Comparison of ENCODE assay signal across 19 cellular contexts in the genomic region with DNA sequence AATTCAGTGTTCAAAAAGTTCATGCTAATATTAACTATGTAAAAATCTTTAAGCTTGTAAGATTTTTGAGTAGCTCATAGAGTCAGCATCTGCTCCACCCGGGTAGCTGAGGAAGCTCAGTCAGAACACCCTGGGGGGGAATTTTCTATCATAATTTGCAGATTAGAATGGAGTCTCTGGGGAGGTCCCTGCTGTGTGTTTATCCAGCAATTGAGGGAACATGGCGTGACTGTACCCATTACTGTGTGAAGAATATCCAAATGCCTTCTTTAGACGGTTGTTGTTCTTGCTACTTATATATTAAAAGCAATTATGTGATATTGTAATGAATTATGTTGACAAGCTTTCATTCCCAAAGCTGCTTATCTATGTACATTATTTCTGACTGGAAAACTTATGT.
DNase-seq lines count a peak whose midpoint lies in the region; ATAC-seq and TF ChIP-seq lines count a peak whose summit lies in the region.
"Had no signal": no experiment of that assay in that cellular context is flagged by ENCODE, and none has a peak within 500 bp of the region (broad histone marks: within the 10 kb centered on the region; RNA-seq: fewer than 3 reads in every experiment).

No MANE protein-coding gene starts in this region.

- peaks cover 0 to 5% (median 0%) of the 10 kb centered on the region in 3 donors for H3K36me3 Mint-ChIP-seq in immature natural killer cell

- no peaks in the 10 kb centered on the region for H3K9me2 ChIP-seq in SK-N-SH

- H3K79me2 ChIP-seq in SK-N-SH (ENCODE audit: insufficient read depth), result no peaks in the 10 kb centered on the region
- H3K79me2 ChIP-seq: parathyroid adenoma had no signal

- no peaks in the 10 kb centered on the region for H4K20me1 ChIP-seq in SK-N-SH (ENCODE audit: insufficient read depth)

- H3K9ac ChIP-seq in SK-N-SH, result no peak overlapping the region
- H3K9ac ChIP-seq: parathyroid adenoma had no signal

- no peak overlapping the region for H3K27ac Mint-ChIP-seq in immature natural killer cell
- H3K27ac Mint-ChIP-seq: GM23338; naive thymus-derived CD4-positive, alpha-beta T cell had no signal

- H3K4me1 Mint-ChIP-seq in immature natural killer cell, result no peaks in the 10 kb centered on the region

- ATAC-seq in SK-N-SH treated with all-trans-retinoic acid at 6 μM for 48 hours, result no peak
- ATAC-seq in foreskin keratinocyte, result no peak
- ATAC-seq: GM23338; naive thymus-derived CD4-positive, alpha-beta T cell had no signal

- DNase-seq in SK-N-SH (peak; percentile 20), NCI-H146 treated with DMSO at 0.1 percent for 48 hours (lab: John Stamatoyannopoulos, UW; ENCODE audit: unreplicated experiment) (peak; percentile 29), amniotic epithelial cell (ENCODE audit: low read depth) (peak; percentile 4), immature natural killer cell (no peak), posterior cingulate gyrus (no peak), foreskin keratinocyte (no peak)
- no peak for DNase-seq in stimulated activated CD4-positive, alpha-beta T cell treated with anti-CD3 and anti-CD28 coated beads, Interleukin-4, amount 100 ng/mL, for 4 hours
- DNase-seq: activated gamma-delta T cell; DMS153; IMR-90; naive thymus-derived CD4-positive, alpha-beta T cell; NCI-H2107; NCI-H748 treated with DMSO at 0.1 percent for 48 hours; stimulated activated CD4-positive, alpha-beta T cell treated with anti-CD3 and anti-CD28 coated beads, Interleukin-4, amount 100 ng/mL, for 1 hour; testis had no signal

- no peak for TF ChIP-seq EP300 in SK-N-SH (IDR thresholded peaks at IDR 0.05; ENCODE audit: borderline replicate concordance in 1 of 2, low read depth in 1 of 2, low read length in 1 of 2)

- no peak overlapping the region for H3K4me2 ChIP-seq in SK-N-SH
- H3K4me2 ChIP-seq: GM23338 had no signal

- intact Hi-C loops in posterior cingulate gyrus (cut with DNase I), result no loop called here

- no peak overlapping the region for H3K4me3 Mint-ChIP-seq in immature natural killer cell
- H3K4me3 Mint-ChIP-seq: GM23338; naive thymus-derived CD4-positive, alpha-beta T cell had no signal

- CTCF ChIA-PET in SK-N-SH (lab: Yijun Ruan, JAX), result interaction anchor here (0.9 to 1.2 kb wide), 2 partner anchors 78 to 335 kb away, joined by 3 read pairs; no protein-coding TSS in a partner anchor

- peaks cover 0 to 4% (median 2%) of the 10 kb centered on the region in 6 donors for H3K9me3 Mint-ChIP-seq in immature natural killer cell

- H3K27me3 Mint-ChIP-seq in immature natural killer cell (ENCODE audit: low read depth in 3 of 3), result peaks cover 0 to 1% (median 0%) of the 10 kb centered on the region in 3 donors
- H3K27me3 Mint-ChIP-seq: naive thymus-derived CD4-positive, alpha-beta T cell had no signal

- no peak overlapping the region for H2AFZ ChIP-seq in SK-N-SH (ENCODE audit: low read depth)
- H2AFZ ChIP-seq: GM23338, parathyroid adenoma had no signal

- no peaks in the 10 kb centered on the region for H3K27me3 ChIP-seq in SK-N-SH (ENCODE audit: insufficient read depth)
- no peaks in the 10 kb centered on the region for H3K27me3 ChIP-seq in foreskin keratinocyte
- H3K27me3 ChIP-seq: testis had no signal

- POLR2A ChIA-PET in SK-N-SH (lab: Yijun Ruan, JAX), result no interaction called here

- no peak overlapping the region for H3K4me3 ChIP-seq in SK-N-SH (ENCODE audit: low read depth in 2 of 2, low read length in 1 of 2)
- H3K4me3 ChIP-seq: GM23338, testis had no signal

- no peak for TF ChIP-seq RAD21 in SK-N-SH (IDR thresholded peaks at IDR 0.05; ENCODE audit: low read length)

- no peak for TF ChIP-seq CTCF in SK-N-SH (IDR thresholded peaks at IDR 0.05)
- no peak for TF ChIP-seq CTCF in foreskin keratinocyte (conservative IDR thresholded peaks at IDR 0.05)

- H3F3A ChIP-seq in SK-N-SH (replicated peaks; ENCODE audit: insufficient read depth), result peaks cover 7% of the 10 kb centered on the region

- peaks cover 0 to 3% of the 10 kb centered on the region in 2 experiments; a peak in 2 of 4 replicates for H3K4me1 ChIP-seq in SK-N-SH (ENCODE audit: control insufficient read depth in 1 of 2, insufficient read depth in 2 of 2, low read depth in 1 of 2, low read length in 1 of 2)
- no peaks in the 10 kb centered on the region for H3K4me1 ChIP-seq in foreskin keratinocyte
- H3K4me1 ChIP-seq: parathyroid adenoma, testis had no signal

- 69% methylated on average over 3 of the region's 3 CpGs for WGBS in SK-N-SH (ENCODE audit: low lambda C conversion rate)

- H3K27ac ChIP-seq in SK-N-SH (ENCODE audit: low read depth in 2 of 2, low read length in 1 of 2) (no peak overlapping the region; a peak in 1 of 4 replicates), foreskin keratinocyte (no peak overlapping the region)
- H3K27ac ChIP-seq: C4-2B, parathyroid adenoma, testis had no signal

- H3K9me3 ChIP-seq in SK-N-SH, result no peaks in the 10 kb centered on the region; the same call in 1 of the 2 replicates
- H3K9me3 ChIP-seq: testis had no signal

- H3K36me3 ChIP-seq in SK-N-SH (replicated peaks in 1 of 2; ENCODE audit: control insufficient read depth in 1 of 2, insufficient read depth in 2 of 2, low read length in 1 of 2), result no peaks in the 10 kb centered on the region

TF ChIP-seq in SK-N-SH, 30 proteins besides CTCF, POLR2A, EP300 and RAD21:
- TF ChIP-seq GABPA (IDR thresholded peaks at IDR 0.05; ENCODE audit: low read depth), result no peak
- no peak for TF ChIP-seq MEF2A (IDR thresholded peaks at IDR 0.05; ENCODE audit: borderline replicate concordance, low read depth)
- no peak for TF ChIP-seq SIN3A (IDR thresholded peaks at IDR 0.05; ENCODE audit: borderline replicate concordance, low read depth, low read length)
- TF ChIP-seq NFIC (IDR thresholded peaks at IDR 0.05; ENCODE audit: borderline replicate concordance), result no peak
- TF ChIP-seq, protein P1, sequence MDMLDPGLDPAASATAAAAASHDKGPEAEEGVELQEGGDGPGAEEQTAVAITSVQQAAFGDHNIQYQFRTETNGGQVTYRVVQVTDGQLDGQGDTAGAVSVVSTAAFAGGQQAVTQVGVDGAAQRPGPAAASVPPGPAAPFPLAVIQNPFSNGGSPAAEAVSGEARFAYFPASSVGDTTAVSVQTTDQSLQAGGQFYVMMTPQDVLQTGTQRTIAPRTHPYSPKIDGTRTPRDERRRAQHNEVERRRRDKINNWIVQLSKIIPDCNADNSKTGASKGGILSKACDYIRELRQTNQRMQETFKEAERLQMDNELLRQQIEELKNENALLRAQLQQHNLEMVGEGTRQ (IDR thresholded peaks at IDR 0.05; ENCODE audit: borderline replicate concordance, low read depth, low read length), result no peak
- TF ChIP-seq, protein P2, sequence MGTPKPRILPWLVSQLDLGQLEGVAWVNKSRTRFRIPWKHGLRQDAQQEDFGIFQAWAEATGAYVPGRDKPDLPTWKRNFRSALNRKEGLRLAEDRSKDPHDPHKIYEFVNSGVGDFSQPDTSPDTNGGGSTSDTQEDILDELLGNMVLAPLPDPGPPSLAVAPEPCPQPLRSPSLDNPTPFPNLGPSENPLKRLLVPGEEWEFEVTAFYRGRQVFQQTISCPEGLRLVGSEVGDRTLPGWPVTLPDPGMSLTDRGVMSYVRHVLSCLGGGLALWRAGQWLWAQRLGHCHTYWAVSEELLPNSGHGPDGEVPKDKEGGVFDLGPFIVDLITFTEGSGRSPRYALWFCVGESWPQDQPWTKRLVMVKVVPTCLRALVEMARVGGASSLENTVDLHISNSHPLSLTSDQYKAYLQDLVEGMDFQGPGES (IDR thresholded peaks at IDR 0.05; ENCODE audit: low read depth, low read length), result no peak

TF ChIP-seq in SK-N-SH treated with all-trans-retinoic acid at 6 μM for 48 hours, 23 proteins besides CTCF, POLR2A, EP300 and RAD21 (continues in another document):
- no peak for TF ChIP-seq ESRRG (CRISPR knock-in tag; IDR thresholded peaks at IDR 0.05)
- TF ChIP-seq, protein P3, sequence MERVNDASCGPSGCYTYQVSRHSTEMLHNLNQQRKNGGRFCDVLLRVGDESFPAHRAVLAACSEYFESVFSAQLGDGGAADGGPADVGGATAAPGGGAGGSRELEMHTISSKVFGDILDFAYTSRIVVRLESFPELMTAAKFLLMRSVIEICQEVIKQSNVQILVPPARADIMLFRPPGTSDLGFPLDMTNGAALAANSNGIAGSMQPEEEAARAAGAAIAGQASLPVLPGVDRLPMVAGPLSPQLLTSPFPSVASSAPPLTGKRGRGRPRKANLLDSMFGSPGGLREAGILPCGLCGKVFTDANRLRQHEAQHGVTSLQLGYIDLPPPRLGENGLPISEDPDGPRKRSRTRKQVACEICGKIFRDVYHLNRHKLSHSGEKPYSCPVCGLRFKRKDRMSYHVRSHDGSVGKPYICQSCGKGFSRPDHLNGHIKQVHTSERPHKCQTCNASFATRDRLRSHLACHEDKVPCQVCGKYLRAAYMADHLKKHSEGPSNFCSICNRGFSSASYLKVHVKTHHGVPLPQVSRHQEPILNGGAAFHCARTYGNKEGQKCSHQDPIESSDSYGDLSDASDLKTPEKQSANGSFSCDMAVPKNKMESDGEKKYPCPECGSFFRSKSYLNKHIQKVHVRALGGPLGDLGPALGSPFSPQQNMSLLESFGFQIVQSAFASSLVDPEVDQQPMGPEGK (CRISPR knock-in tag; IDR thresholded peaks at IDR 0.05; ENCODE audit: borderline replicate concordance), result no peak
- TF ChIP-seq RARB (CRISPR knock-in tag; IDR thresholded peaks at IDR 0.05), result no peak
- no peak for TF ChIP-seq PPARA (CRISPR knock-in tag; IDR thresholded peaks at IDR 0.05; ENCODE audit: borderline replicate concordance)
- TF ChIP-seq ARNTL (CRISPR knock-in tag; IDR thresholded peaks at IDR 0.05; ENCODE audit: borderline replicate concordance, low read depth), result no peak
- TF ChIP-seq, protein P4, sequence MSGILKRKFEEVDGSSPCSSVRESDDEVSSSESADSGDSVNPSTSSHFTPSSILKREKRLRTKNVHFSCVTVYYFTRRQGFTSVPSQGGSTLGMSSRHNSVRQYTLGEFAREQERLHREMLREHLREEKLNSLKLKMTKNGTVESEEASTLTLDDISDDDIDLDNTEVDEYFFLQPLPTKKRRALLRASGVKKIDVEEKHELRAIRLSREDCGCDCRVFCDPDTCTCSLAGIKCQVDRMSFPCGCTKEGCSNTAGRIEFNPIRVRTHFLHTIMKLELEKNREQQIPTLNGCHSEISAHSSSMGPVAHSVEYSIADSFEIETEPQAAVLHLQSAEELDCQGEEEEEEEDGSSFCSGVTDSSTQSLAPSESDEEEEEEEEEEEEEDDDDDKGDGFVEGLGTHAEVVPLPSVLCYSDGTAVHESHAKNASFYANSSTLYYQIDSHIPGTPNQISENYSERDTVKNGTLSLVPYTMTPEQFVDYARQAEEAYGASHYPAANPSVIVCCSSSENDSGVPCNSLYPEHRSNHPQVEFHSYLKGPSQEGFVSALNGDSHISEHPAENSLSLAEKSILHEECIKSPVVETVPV (CRISPR knock-in tag; IDR thresholded peaks at IDR 0.05), result no peak
- TF ChIP-seq ZFP30 (CRISPR knock-in tag; IDR thresholded peaks at IDR 0.05), result no peak
- TF ChIP-seq TOX (CRISPR knock-in tag; IDR thresholded peaks at IDR 0.05; ENCODE audit: borderline replicate concordance), result no peak
- TF ChIP-seq ZC3H10 (CRISPR knock-in tag; IDR thresholded peaks at IDR 0.05), result no peak
- TF ChIP-seq SNAI2 (CRISPR knock-in tag; IDR thresholded peaks at IDR 0.05), result no peak

Comparison
In these comparisons a context has a peak if more than half of its experiments do, and no peak if none do; other contexts are left out.
1. DNase-seq: peak in SK-N-SH (single experiment), NCI-H146 treated with DMSO at 0.1 percent for 48 hours (single experiment) and amniotic epithelial cell (single experiment); none in immature natural killer cell (0 of 3), posterior cingulate gyrus (0 of 10), foreskin keratinocyte (0 of 2) and stimulated activated CD4-positive, alpha-beta T cell treated with anti-CD3 and anti-CD28 coated beads, Interleukin-4, amount 100 ng/mL, for 4 hours (0 of 2).